Comparison of ENCODE assay signal across 13 cellular contexts in the genomic region with DNA sequence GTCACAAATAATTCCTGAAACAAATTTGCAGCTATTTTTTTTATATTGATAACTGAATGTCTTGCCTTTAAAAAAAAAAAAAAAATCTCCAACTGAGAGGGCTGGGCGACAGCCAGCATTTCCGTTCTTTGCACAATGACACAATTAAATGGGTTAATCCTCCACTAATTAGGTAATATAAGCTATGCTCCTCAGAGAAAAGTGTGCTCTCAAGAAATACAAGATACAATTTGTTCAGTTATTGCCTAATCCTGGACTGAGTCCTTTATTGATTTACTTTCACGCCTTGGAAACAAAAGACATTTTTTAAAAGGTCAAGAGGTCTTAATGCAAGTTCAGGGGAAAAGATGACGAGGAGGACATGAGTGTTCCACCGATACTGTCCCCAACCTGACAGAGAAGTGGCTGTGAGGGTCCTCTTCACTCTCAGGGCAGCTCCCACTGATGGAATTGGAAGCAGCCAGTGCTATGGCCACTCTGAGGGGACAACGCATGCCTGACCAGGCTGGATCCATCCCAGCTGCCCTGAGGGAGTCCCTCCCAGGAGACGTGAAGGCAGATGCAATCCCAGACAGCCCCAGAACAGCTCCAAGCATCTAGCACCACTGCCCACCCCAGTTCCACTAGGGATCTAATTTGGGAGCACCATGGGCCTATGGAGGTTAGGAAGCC.
"Had no signal": no experiment of that assay in that cellular context is flagged by ENCODE, and none has a peak within 500 bp of the region (broad histone marks: within the 10 kb centered on the region; RNA-seq: fewer than 3 reads in every experiment).

No MANE protein-coding gene starts in this region.

- H3K27ac ChIP-seq: testis, uterus had no signal

- H3K4me1 ChIP-seq: testis, uterus had no signal

- H3K36me3 ChIP-seq: uterus had no signal

- H3K4me3 ChIP-seq: testis, uterus had no signal

- H3K27me3 ChIP-seq: testis, uterus had no signal

- H3K9me3 ChIP-seq: testis, uterus had no signal

- ATAC-seq: natural killer cell had no signal

- DNase-seq: activated CD4-positive, alpha-beta memory T cell treated with anti-CD3 and anti-CD28 coated beads, Interleukin-2, amount 10 ng/mL, durations not matched to agents 7 days and 5 days; activated gamma-delta T cell treated with Interleukin-2 at 50 U/mL for 16 hours; activated naive CD8-positive, alpha-beta T cell treated with anti-CD3 and anti-CD28 coated beads for 36 hours; activated T-cell treated with anti-CD3 and anti-CD28 coated beads, Interleukin-2, amount 50 U/mL, for 48 hours; anterior cingulate cortex; cerebellar nuclear complex; dermis blood vessel endothelial cell; natural killer cell; occipital lobe; stimulated activated CD4-positive, alpha-beta T cell treated with anti-CD3 and anti-CD28 coated beads, Interleukin-4, amount 100 ng/mL, for 1 hour; stimulated activated CD8-positive, alpha-beta memory T cell treated with anti-CD3 and anti-CD28 coated beads, Interleukin-4, amount 100 ng/mL, for 48 hours; testis; uterus had no signal
